Comparison of ENCODE assay signal across 29 cellular contexts in genomic region chr4:5532100-5532499, GRCh38.
"Had no signal": no experiment of that assay in that cellular context is flagged by ENCODE, and none has a peak within 500 bp of the region (broad histone marks: within the 10 kb centered on the region; RNA-seq: fewer than 3 reads in every experiment).

No MANE protein-coding gene starts in this region.

- H3K4me1 ChIP-seq: colonic mucosa, esophagus muscularis mucosa, esophagus squamous epithelium, foreskin keratinocyte, gastrocnemius medialis, gastroesophageal sphincter, heart left ventricle, heart right ventricle had no signal

- DNase-seq: colonic mucosa; cortex of kidney; dermis blood vessel endothelial cell; dorsolateral prefrontal cortex; effector CD4-positive, alpha-beta T cell; effector CD8-positive, alpha-beta T cell; effector memory CD4-positive, alpha-beta T cell; effector memory CD8-positive, alpha-beta T cell; endodermal cell; erythroblast; esophagus squamous epithelium; foreskin fibroblast; foreskin keratinocyte; foreskin melanocyte; gastrocnemius medialis; glutamatergic neuron; head of caudate nucleus; heart left ventricle; heart right ventricle had no signal

- H3K4me3 Mint-ChIP-seq: dendritic cell treated with granulocyte-macrophage colony-stimulating factor and Interleukin-4, amounts not matched to agents 40 ng/mL and 50 ng/mL, for 4 days; effector memory CD8-positive, alpha-beta T cell; endodermal cell had no signal

- ATAC-seq: effector memory CD8-positive, alpha-beta T cell; esophagus mucosa; foreskin keratinocyte; gastrocnemius medialis; gastroesophageal sphincter; heart left ventricle; heart right ventricle had no signal

- H3K9me3 ChIP-seq: colonic mucosa, gastrocnemius medialis had no signal

- H3K36me3 ChIP-seq: colonic mucosa, gastrocnemius medialis, heart left ventricle, heart right ventricle had no signal

- H3K27me3 ChIP-seq: colonic mucosa, esophagus muscularis mucosa, esophagus squamous epithelium, foreskin keratinocyte, gastrocnemius medialis, gastroesophageal sphincter, heart left ventricle had no signal

- H3K4me1 Mint-ChIP-seq: endodermal cell had no signal

- H3K4me3 ChIP-seq: colonic mucosa, coronary artery, dorsolateral prefrontal cortex, esophagus muscularis mucosa, esophagus squamous epithelium, gastrocnemius medialis, gastroesophageal sphincter, heart left ventricle, heart right ventricle had no signal

- FAIRE-seq: colon, endometrium, endothelial cell of umbilical vein, frontal cortex had no signal

- H3K27ac Mint-ChIP-seq: dendritic cell treated with granulocyte-macrophage colony-stimulating factor and Interleukin-4, amounts not matched to agents 40 ng/mL and 50 ng/mL, for 4 days; effector memory CD8-positive, alpha-beta T cell; endodermal cell had no signal

- H3K27me3 Mint-ChIP-seq: dendritic cell treated with granulocyte-macrophage colony-stimulating factor and Interleukin-4, amounts not matched to agents 40 ng/mL and 50 ng/mL, for 4 days; effector memory CD8-positive, alpha-beta T cell had no signal

- H3K27ac ChIP-seq: colonic mucosa, coronary artery, dorsolateral prefrontal cortex, epithelial cell of prostate, esophagus muscularis mucosa, esophagus squamous epithelium, foreskin keratinocyte, gastrocnemius medialis, gastroesophageal sphincter, heart left ventricle, heart right ventricle had no signal
